In the genomic region with DNA sequence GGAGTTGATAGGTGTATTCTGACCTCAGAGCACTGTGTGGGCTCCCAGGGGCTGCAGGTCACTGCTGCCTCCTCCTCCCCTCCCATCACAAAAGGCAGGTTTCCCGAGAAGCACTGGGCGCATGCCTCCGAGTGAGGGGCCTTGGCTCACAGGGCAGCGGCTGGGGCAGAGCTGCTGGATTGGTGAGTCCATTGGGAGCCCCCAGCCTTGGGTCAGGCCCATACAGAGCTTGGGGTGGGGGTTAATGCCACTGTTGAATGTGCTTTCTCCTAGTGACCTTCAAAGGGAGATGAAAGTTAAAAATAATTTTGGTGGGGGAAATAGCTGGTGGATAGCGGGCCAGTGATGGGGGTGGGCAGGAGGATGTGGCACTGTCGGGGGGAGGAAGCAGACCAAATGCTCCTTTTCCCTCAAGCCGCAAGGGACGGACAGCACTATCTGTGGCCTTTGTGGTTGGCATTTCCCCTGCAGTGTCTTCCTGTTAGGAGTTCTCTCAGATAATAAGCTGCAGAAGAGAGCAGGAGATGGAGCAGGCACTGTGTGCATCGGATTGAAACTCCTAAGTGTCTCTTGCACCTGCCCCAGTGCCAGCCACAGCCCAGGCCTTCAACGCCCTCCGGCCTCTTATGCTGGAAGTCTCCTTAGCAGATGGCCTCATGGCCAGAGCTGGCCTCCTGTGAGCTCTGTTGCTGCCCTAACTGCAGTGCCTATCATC, we compare ENCODE assay signal across 16 cellular contexts. TPM values are rescaled to one million over a fixed set of nuclear protein-coding genes. Genes with fewer than 3 reads are reported as not detected.
DNase-seq lines count a peak whose midpoint lies in the region; ATAC-seq and TF ChIP-seq lines count a peak whose summit lies in the region.
"Had no signal": no experiment of that assay in that cellular context is flagged by ENCODE, and none has a peak within 500 bp of the region (broad histone marks: within the 10 kb centered on the region; RNA-seq: fewer than 3 reads in every experiment).

No MANE protein-coding gene starts in this region.

- H3K36me3 Mint-ChIP-seq in chondrocyte (ENCODE audit: low read depth): no peaks in the 10 kb centered on the region

- H3K27ac Mint-ChIP-seq in chondrocyte (ENCODE audit: unreplicated experiment): no peak overlapping the region
- H3K27ac Mint-ChIP-seq: activated T-helper 1 cell treated with anti-CD3 and anti-CD28 coated beads, Interleukin-12 subunit alpha, Interleukin-12 subunit beta, Interleukin-2, Interleukin-4 antibody, amounts not matched to agents 30 ng/mL and 10 ng/mL and 1 ng/mL, durations not matched to agents 14 hours and 24 hours and 36 hours had no signal

- H3K9me3 Mint-ChIP-seq in chondrocyte (ENCODE audit: low read depth): no peaks in the 10 kb centered on the region
- H3K9me3 Mint-ChIP-seq: activated T-helper 1 cell treated with anti-CD3 and anti-CD28 coated beads, Interleukin-12 subunit alpha, Interleukin-12 subunit beta, Interleukin-2, Interleukin-4 antibody, amounts not matched to agents 30 ng/mL and 10 ng/mL and 1 ng/mL, durations not matched to agents 14 hours and 24 hours and 36 hours had no signal

- no peak overlapping the region for H3K4me3 ChIP-seq in GM12865 (ENCODE audit: low read depth, low read length)

- peaks cover 18% of the 10 kb centered on the region for H3K4me1 Mint-ChIP-seq in chondrocyte (ENCODE audit: low read depth)

- H3K4me3 Mint-ChIP-seq in chondrocyte (ENCODE audit: unreplicated experiment): no peak overlapping the region
- H3K4me3 Mint-ChIP-seq: activated T-helper 1 cell treated with anti-CD3 and anti-CD28 coated beads, Interleukin-12 subunit alpha, Interleukin-12 subunit beta, Interleukin-2, Interleukin-4 antibody, amounts not matched to agents 30 ng/mL and 10 ng/mL and 1 ng/mL, durations not matched to agents 14 hours and 24 hours and 36 hours had no signal

- DNase-seq in CD1c-positive myeloid dendritic cell (ENCODE audit: extremely low spot score): peak; percentile 23
- DNase-seq in GM12865 (ENCODE audit: low read depth): peak; percentile 23
- DNase-seq in SK-N-DZ (ENCODE audit: low spot score): peak; percentile 26
- peak; percentile 75 for DNase-seq in myocyte (ENCODE audit: low read depth)
- DNase-seq in chondrocyte (ENCODE audit: low spot score): no peak
- DNase-seq: activated CD4-positive, alpha-beta T cell treated with anti-CD3 and anti-CD28 coated beads, Interleukin-2, amount 50 U/mL, for 4 hours; amygdala; erythroblast; glutamatergic neuron; midbrain; NCI-H187 treated with DMSO at 0.1 percent for 48 hours; RPMI8226 had no signal

- ATAC-seq in HG02884 (IDR thresholded peaks at IDR 0.05; ENCODE audit: unreplicated experiment) (no peak), GM21381 (IDR thresholded peaks at IDR 0.05; ENCODE audit: unreplicated experiment) (no peak), GM19397 (IDR thresholded peaks at IDR 0.05; ENCODE audit: unreplicated experiment) (no peak)

- TF ChIP-seq CTCF in GM12865 (IDR thresholded peaks at IDR 0.05; ENCODE audit: insufficient read depth, low read depth, low read length, missing control alignments): no peak
- TF ChIP-seq CTCF in chondrocyte (IDR thresholded peaks at IDR 0.05): no peak

- peaks cover 5% of the 10 kb centered on the region for H3K27me3 Mint-ChIP-seq in chondrocyte (ENCODE audit: low read depth)

RNA-seq across cellular contexts. Expression of a gene that starts 3.2 kb away (rescaled TPM):
- 3.8 and 4.5 TPM in 2 replicates for polyA plus RNA-seq in SK-N-DZ (2014; cell fraction: cytosol; rRNA removed)
- 0.67 and 1.2 TPM in 2 replicates for polyA plus RNA-seq in SK-N-DZ (2014; cell fraction: nucleus; rRNA removed)
- total RNA-seq in myocyte (12.6 and 20.9 TPM in 2 replicates), chondrocyte (1.2 to 1.4 TPM (median 1.2 TPM) in 3 replicates)
- 36.8 TPM for polyA plus RNA-seq in myocyte (2012)

RNA-seq across cellular contexts. Expression of a gene that starts 36.0 kb away (rescaled TPM):
- polyA plus RNA-seq in SK-N-DZ (2014; cell fraction: cytosol; rRNA removed): 40.1 and 43.1 TPM in 2 replicates
- polyA plus RNA-seq in SK-N-DZ (2014; cell fraction: nucleus; rRNA removed): 18.4 and 22.3 TPM in 2 replicates
- 22.8 and 24.5 TPM in 2 replicates for total RNA-seq in myocyte
- 30.4 TPM for polyA plus RNA-seq in myocyte (2012)
- 33.4 to 34.4 TPM (median 33.7 TPM) in 3 replicates for total RNA-seq in chondrocyte

RNA-seq across cellular contexts. Expression of a gene that starts 36.1 kb away (rescaled TPM):
- polyA plus RNA-seq in SK-N-DZ (2014; cell fraction: cytosol; rRNA removed): 1.5 and 1.7 TPM in 2 replicates
- polyA plus RNA-seq in SK-N-DZ (2014; cell fraction: nucleus; rRNA removed): 0.28 and 0.66 TPM in 2 replicates
- total RNA-seq in myocyte (31.7 and 37.4 TPM in 2 replicates), chondrocyte (2.6 to 2.8 TPM (median 2.8 TPM) in 3 replicates)
- polyA plus RNA-seq in myocyte (2012): 14.8 TPM
